In the genomic region with DNA sequence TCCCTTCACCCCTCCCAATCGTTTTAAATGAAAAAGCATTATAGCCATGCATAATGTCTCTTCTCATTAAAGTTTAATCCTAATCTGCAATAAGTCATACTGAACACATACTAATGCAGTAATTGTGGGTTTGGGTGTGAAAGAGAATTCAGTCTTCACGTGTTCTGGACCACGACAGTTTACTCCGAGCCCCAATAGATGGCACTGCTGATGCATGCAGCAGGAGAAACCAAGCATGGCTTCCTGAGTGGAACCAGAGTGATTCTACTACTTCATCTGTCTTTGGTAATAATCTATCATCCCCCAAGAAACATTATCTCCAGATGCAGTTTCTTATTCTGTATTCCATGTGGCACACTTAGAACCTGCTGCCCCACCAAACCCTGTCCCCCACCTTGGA, we compare ENCODE assay signal across 3 cellular contexts.
TF ChIP-seq lines count a peak whose summit lies in the region.

No MANE protein-coding gene starts in this region.

TF ChIP-seq in HEK293, 187 proteins besides CTCF, POLR2A, EP300 and RAD21:
- TF ChIP-seq ZNF19 (tag by site-specific recombination; IDR thresholded peaks at IDR 0.05; ENCODE audit: low read depth) (no peak), ZNF433 (tag by site-specific recombination; IDR thresholded peaks at IDR 0.05; ENCODE audit: low read depth) (no peak), ZNF654 (tag by site-specific recombination; IDR thresholded peaks at IDR 0.05; ENCODE audit: low read depth) (peak; percentile 49)
- TF ChIP-seq, protein P1, sequence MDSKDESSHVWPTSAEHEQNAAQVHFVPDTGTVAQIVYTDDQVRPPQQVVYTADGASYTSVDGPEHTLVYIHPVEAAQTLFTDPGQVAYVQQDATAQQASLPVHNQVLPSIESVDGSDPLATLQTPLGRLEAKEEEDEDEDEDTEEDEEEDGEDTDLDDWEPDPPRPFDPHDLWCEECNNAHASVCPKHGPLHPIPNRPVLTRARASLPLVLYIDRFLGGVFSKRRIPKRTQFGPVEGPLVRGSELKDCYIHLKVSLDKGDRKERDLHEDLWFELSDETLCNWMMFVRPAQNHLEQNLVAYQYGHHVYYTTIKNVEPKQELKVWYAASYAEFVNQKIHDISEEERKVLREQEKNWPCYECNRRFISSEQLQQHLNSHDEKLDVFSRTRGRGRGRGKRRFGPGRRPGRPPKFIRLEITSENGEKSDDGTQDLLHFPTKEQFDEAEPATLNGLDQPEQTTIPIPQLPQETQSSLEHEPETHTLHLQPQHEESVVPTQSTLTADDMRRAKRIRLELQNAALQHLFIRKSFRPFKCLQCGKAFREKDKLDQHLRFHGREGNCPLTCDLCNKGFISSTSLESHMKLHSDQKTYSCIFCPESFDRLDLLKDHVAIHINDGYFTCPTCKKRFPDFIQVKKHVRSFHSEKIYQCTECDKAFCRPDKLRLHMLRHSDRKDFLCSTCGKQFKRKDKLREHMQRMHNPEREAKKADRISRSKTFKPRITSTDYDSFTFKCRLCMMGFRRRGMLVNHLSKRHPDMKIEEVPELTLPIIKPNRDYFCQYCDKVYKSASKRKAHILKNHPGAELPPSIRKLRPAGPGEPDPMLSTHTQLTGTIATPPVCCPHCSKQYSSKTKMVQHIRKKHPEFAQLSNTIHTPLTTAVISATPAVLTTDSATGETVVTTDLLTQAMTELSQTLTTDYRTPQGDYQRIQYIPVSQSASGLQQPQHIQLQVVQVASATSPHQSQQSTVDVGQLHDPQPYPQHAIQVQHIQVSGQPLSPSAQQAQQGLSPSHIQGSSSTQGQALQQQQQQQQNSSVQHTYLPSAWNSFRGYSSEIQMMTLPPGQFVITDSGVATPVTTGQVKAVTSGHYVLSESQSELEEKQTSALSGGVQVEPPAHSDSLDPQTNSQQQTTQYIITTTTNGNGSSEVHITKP (tag by site-specific recombination; IDR thresholded peaks at IDR 0.05): peak; percentile 28; the same call in 1 of the 2 replicates

TF ChIP-seq in K562, 482 proteins besides CTCF, POLR2A, EP300 and RAD21:
- no peak for TF ChIP-seq DNMT1 (IDR thresholded peaks at IDR 0.05)
- TF ChIP-seq ZNF79 (CRISPR knock-in tag; IDR thresholded peaks at IDR 0.05; ENCODE audit: low read depth): no peak
- no peak for TF ChIP-seq KDM1A (IDR thresholded peaks at IDR 0.05)
- TF ChIP-seq XRCC3 (IDR thresholded peaks at IDR 0.05): no peak
- TF ChIP-seq, protein P2, sequence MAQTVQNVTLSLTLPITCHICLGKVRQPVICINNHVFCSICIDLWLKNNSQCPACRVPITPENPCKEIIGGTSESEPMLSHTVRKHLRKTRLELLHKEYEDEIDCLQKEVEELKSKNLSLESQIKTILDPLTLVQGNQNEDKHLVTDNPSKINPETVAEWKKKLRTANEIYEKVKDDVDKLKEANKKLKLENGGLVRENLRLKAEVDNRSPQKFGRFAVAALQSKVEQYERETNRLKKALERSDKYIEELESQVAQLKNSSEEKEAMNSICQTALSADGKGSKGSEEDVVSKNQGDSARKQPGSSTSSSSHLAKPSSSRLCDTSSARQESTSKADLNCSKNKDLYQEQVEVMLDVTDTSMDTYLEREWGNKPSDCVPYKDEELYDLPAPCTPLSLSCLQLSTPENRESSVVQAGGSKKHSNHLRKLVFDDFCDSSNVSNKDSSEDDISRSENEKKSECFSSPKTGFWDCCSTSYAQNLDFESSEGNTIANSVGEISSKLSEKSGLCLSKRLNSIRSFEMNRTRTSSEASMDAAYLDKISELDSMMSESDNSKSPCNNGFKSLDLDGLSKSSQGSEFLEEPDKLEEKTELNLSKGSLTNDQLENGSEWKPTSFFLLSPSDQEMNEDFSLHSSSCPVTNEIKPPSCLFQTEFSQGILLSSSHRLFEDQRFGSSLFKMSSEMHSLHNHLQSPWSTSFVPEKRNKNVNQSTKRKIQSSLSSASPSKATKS (CRISPR knock-in tag; IDR thresholded peaks at IDR 0.05): no peak
- TF ChIP-seq SP2 (IDR thresholded peaks at IDR 0.05; ENCODE audit: extremely low read depth, low read depth, low read length, poor library complexity, severe bottlenecking): no peak
- no peak for TF ChIP-seq CXXC5 (CRISPR knock-in tag; IDR thresholded peaks at IDR 0.05)
- no peak for TF ChIP-seq HMG20B (CRISPR knock-in tag; IDR thresholded peaks at IDR 0.05)
- no peak for TF ChIP-seq RBM15 (IDR thresholded peaks at IDR 0.05; ENCODE audit: insufficient read depth, low read length)
- TF ChIP-seq ZNF512 (tag; IDR thresholded peaks at IDR 0.05): no peak

TF ChIP-seq in HepG2, 621 proteins besides CTCF, POLR2A, EP300 and RAD21:
- no peak for TF ChIP-seq ZNF512B (CRISPR knock-in tag; IDR thresholded peaks at IDR 0.05; ENCODE audit: borderline replicate concordance)
- 0 out of 2 replicates have a peak, but pooled peaks have one; percentile 15 for TF ChIP-seq STAG1 (CRISPR knock-in tag; IDR thresholded peaks at IDR 0.05)
- TF ChIP-seq RELA (CRISPR knock-in tag; IDR thresholded peaks at IDR 0.05): no peak
- no peak for TF ChIP-seq ZKSCAN5 (CRISPR knock-in tag; IDR thresholded peaks at IDR 0.05)
- no peak for TF ChIP-seq JUN (CRISPR knock-in tag; IDR thresholded peaks at IDR 0.05)
